In the genomic region with DNA sequence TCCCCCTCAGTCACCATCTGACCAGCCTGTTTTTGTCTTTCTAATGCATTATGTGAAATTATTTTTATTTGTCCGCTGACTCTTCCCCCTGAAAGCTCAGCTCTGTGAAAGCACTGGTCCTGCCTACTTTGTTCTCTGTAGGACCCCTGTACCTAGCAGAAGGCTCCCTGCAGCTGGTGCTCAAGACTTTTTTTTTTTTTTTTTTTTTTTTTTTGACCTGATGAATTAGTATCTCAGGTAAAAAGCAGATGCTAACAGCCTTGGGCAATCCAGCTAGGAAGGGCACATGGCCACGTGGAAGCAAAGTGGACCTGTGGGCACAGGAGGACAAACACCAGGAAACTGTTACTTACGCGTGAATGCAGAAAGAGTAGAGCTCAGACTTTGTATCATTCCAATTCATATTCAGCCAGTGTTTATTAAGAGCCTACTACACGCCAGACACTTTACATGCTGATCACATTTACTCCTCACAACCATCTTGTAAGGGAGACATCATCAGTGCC, we compare ENCODE assay signal across 1 cellular context.
TF ChIP-seq lines count a peak whose summit lies in the region.

No MANE protein-coding gene starts in this region.

TF ChIP-seq in H1, 55 proteins besides CTCF, POLR2A, EP300 and RAD21:
- TF ChIP-seq EZH2 (IDR thresholded peaks at IDR 0.05; ENCODE audit: low read depth, low read length, severe bottlenecking) (no peak), SIX5 (IDR thresholded peaks at IDR 0.05; ENCODE audit: low read depth, low read length) (no peak), PHF8 (conservative IDR thresholded peaks at IDR 0.05; ENCODE audit: low read depth, low read length) (no peak), BRCA1 (IDR thresholded peaks at IDR 0.05; ENCODE audit: low read depth, low read length) (no peak), CHD1 (IDR thresholded peaks at IDR 0.05; ENCODE audit: low read depth, low read length) (no peak), KDM5A (IDR thresholded peaks at IDR 0.05; ENCODE audit: low read length) (no peak), GABPA (IDR thresholded peaks at IDR 0.05; ENCODE audit: borderline replicate concordance, insufficient read depth, low read length) (no peak), ASH2L (IDR thresholded peaks at IDR 0.05; ENCODE audit: low read length) (no peak), NRF1 (IDR thresholded peaks at IDR 0.05; ENCODE audit: low read depth, low read length) (no peak)
- TF ChIP-seq, protein P1, sequence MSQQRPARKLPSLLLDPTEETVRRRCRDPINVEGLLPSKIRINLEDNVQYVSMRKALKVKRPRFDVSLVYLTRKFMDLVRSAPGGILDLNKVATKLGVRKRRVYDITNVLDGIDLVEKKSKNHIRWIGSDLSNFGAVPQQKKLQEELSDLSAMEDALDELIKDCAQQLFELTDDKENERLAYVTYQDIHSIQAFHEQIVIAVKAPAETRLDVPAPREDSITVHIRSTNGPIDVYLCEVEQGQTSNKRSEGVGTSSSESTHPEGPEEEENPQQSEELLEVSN (IDR thresholded peaks at IDR 0.05) = no peak
- TF ChIP-seq, protein P2, sequence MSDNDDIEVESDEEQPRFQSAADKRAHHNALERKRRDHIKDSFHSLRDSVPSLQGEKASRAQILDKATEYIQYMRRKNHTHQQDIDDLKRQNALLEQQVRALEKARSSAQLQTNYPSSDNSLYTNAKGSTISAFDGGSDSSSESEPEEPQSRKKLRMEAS (IDR thresholded peaks at IDR 0.05) = no peak
